Comparison of ENCODE assay signal across 8 cellular contexts in the genomic region with DNA sequence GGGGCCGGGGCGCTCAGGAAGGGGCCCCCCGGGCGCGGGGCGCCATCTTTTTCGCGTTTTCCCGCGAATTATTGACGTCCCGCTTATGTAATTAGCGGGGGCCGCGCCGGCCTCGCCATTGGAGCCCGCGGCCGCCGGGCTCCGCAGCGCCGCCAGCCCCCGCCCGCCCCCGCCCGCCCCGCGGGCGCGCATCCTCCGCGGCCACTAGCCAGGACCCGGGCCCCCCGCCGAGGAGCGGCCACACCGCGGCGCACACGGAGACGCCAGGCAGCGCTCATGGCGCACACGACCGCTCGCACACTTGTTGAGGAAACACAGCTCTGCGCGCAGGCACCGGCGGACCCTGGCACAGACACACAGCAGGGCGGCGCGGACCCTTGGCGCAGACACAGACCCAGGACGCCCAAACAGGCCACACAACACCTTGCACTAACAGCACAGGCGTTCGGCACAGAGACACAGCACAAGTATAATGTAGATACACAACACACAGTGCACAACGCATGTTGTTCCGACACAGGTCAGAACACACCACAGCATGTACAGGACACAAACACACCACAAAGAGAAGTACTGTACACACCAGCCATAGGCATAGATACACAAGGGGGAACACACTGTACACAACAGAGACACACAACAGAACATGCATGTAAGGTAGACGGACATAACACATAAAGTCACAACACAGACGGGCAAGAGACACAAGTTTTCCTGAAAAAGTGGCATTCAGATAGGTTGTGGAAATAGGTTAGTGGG. TPM values are rescaled to one million over a fixed set of nuclear protein-coding genes. Genes with fewer than 3 reads are reported as not detected.
DNase-seq lines count a peak whose midpoint lies in the region; ATAC-seq and TF ChIP-seq lines count a peak whose summit lies in the region.

No MANE protein-coding gene starts in this region.

- CTCF ChIA-PET in AG04449 (lab: Yijun Ruan, JAX): interaction anchor here (1.2 kb wide), 1 partner anchor 8 kb away, joined by 3 read pairs; no protein-coding TSS in a partner anchor

- POLR2A ChIA-PET in AG04449 (lab: Yijun Ruan, JAX): interaction anchor here (0.5 to 0.9 kb wide), 2 partner anchors 9 to 43 kb away, joined by 3 read pairs; no protein-coding TSS in a partner anchor

- H3K27me3 ChIP-seq in dorsolateral prefrontal cortex (no peaks in the 10 kb centered on the region), right lobe of liver (no peaks in the 10 kb centered on the region)

- no peak for TF ChIP-seq POLR2A in right lobe of liver (IDR thresholded peaks at IDR 0.05)

- H3K27ac ChIP-seq in dorsolateral prefrontal cortex (peak overlapping the region in 58 of 59 donors; percentile 57 to 99 (median 95)), right lobe of liver (peak overlapping the region; percentile 33 to 62 (median 43))

- TF ChIP-seq CTCF in AG04449 (IDR thresholded peaks at IDR 0.05; ENCODE audit: insufficient read depth, low read length, missing control alignments) (peak; percentile 16), dorsolateral prefrontal cortex (IDR thresholded peaks at IDR 0.05 in 54 of 56, conservative IDR thresholded peaks at IDR 0.05 in 2 of 56; ENCODE audit: low read depth in 1 of 56, partially characterized antibody in 56 of 56) (peak in 30 of 56 donors; percentile 8 to 59 (median 28)), right lobe of liver (IDR thresholded peaks at IDR 0.05) (no peak)

- ATAC-seq in GM18520 (IDR thresholded peaks at IDR 0.05; ENCODE audit: unreplicated experiment) (peak; percentile 29), HG03095 (IDR thresholded peaks at IDR 0.05; ENCODE audit: unreplicated experiment) (peak; percentile 39), right lobe of liver (peak; percentile 46 to 62 (median 57))

- H3K9me3 ChIP-seq in right lobe of liver: no peaks in the 10 kb centered on the region

- 10% methylated on average over 7 of the region's 63 CpGs for WGBS in right lobe of liver (ENCODE audit: insufficient coverage, low coverage, low lambda C conversion rate, missing lambda C conversion rate)

- DNase-seq in AG04449 (ENCODE audit: low read depth, low spot score): no peak
- DNase-seq in NCI-H226: peak; percentile 51
- DNase-seq in activated CD4-positive, CD25-positive, alpha-beta regulatory T cell treated with anti-CD3 and anti-CD28 coated beads, Interleukin-2, amount 50 U/mL, for 72 hours: peak; percentile 75
- peak; percentile 66 to 85 (median 72) for DNase-seq in dorsolateral prefrontal cortex
- peak; percentile 63 to 70 (median 66) for DNase-seq in right lobe of liver
- DNase-seq in stimulated activated CD8-positive, alpha-beta memory T cell treated with anti-CD3 and anti-CD28 coated beads, Interleukin-15, amount 100 ng/mL, for 24 hours (ENCODE audit: low read depth): peak; percentile 48

- H3K4me1 ChIP-seq in right lobe of liver: peaks cover 0 to 3% (median 0%) of the 10 kb centered on the region in 4 donors

- H3K36me3 ChIP-seq in right lobe of liver: no peaks in the 10 kb centered on the region

- peak overlapping the region; percentile 67 for H3K4me3 ChIP-seq in AG04449 (ENCODE audit: low read depth, low read length)
- peak overlapping the region; percentile 40 to 86 (median 75) for H3K4me3 ChIP-seq in dorsolateral prefrontal cortex
- H3K4me3 ChIP-seq in right lobe of liver: peak overlapping the region; percentile 36 to 57 (median 55)

- intact Hi-C loops in dorsolateral prefrontal cortex (cut with DNase I): loop anchor here (2.0 to 10.0 kb wide), 7 partner anchors 35 to 197 kb away; a partner anchor contains a TSS
- intact Hi-C loops in right lobe of liver (cut with DNase I): loop anchor here in 1 of 2 donors (10.0 kb wide), 1 partner anchor 47 kb away; a partner anchor contains a TSS

RNA-seq across cellular contexts. Expression of a gene that starts 0.5 kb away (rescaled TPM):
- 100 to 1,000 TPM in 2 of 120 experiments, 10 to 100 TPM in 118; 18.7 to 119 (median 39.5) TPM for total RNA-seq in dorsolateral prefrontal cortex
- 1 to 10 TPM; 2.2 to 8.0 (median 5.2) TPM for total RNA-seq in right lobe of liver

RNA-seq across cellular contexts. Expression of a gene that starts 34.7 kb away (rescaled TPM):
- total RNA-seq in dorsolateral prefrontal cortex (10 to 100 TPM; 18.8 to 51.5 (median 32.6) TPM), right lobe of liver (10 to 100 TPM; 14.1 to 29.2 (median 21.5) TPM)

RNA-seq across cellular contexts. Expression of a gene that starts 49.1 kb away (rescaled TPM):
- total RNA-seq in dorsolateral prefrontal cortex (10 to 100 TPM in 57 of 120 experiments, 1 to 10 TPM in 63; 3.8 to 25.3 (median 9.8) TPM), right lobe of liver (1 to 10 TPM in 5 of 6 experiments, under 1 TPM in 1; 0.99 to 2.5 (median 2.1) TPM)

Comparison
In these comparisons a context has a peak if more than half of its experiments do, and no peak if none do; other contexts are left out.
1. CTCF ChIP-seq: peak in AG04449 (single experiment) and dorsolateral prefrontal cortex (30 of 56); none in right lobe of liver (0 of 4).
2. Peak in every context shown above with its lines, with median percentiles within 50 percentile points of each other: H3K4me3 ChIP-seq and ATAC-seq.